In the genomic region with DNA sequence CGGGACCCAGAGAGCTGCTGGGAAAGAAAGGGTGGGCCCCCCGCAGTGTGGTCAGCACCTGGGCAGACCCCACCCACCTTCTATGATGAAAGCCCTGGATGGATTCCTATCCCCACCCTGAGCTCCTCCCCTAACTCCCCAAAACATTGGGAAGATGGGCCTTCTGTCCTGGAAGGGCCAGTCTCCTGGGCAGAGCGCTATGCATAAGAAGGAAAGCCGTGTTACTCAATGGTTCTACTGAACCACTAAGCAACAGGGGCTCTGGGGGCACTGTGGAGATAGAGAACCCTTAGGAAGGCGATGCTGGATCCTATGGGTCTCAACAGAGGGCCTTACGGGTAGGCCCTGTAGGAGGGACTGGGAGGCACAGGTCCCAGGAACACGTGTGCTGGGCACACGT, we compare ENCODE assay signal across 9 cellular contexts.
"Had no signal": no experiment of that assay in that cellular context is flagged by ENCODE, and none has a peak within 500 bp of the region (broad histone marks: within the 10 kb centered on the region; RNA-seq: fewer than 3 reads in every experiment).

No MANE protein-coding gene starts in this region.

- H3K9me3 Mint-ChIP-seq: HFFc6, IgD-negative memory B cell had no signal

- H3K27ac ChIP-seq: HL-60 had no signal

- H3K9me3 ChIP-seq: HAP-1 had no signal

- DNase-seq: GOT3, HFFc6, KBM-7 had no signal

- H3K4me3 ChIP-seq: HAP-1 had no signal

- H3K27ac Mint-ChIP-seq: HFFc6, IgD-negative memory B cell had no signal

- FAIRE-seq: H54, HepG2 had no signal

- H3K4me1 Mint-ChIP-seq: IgD-negative memory B cell had no signal

- H3K36me3 Mint-ChIP-seq: IgD-negative memory B cell had no signal

- ATAC-seq: HCT116, HepG2 had no signal

- H3K36me3 ChIP-seq: HAP-1 had no signal

- H3K4me3 Mint-ChIP-seq: HFFc6, IgD-negative memory B cell had no signal

- H3K4me1 ChIP-seq: HAP-1 had no signal
